Comparison of ENCODE assay signal across 9 cellular contexts in genomic region chr1:236066054-236066453, GRCh38. TPM values are rescaled to one million over a fixed set of nuclear protein-coding genes. Genes with fewer than 3 reads are reported as not detected.
A peak's percentile ranks its signal among the peaks of the same experiment; 100 is the strongest.
DNase-seq lines count a peak whose midpoint lies in the region; ATAC-seq and TF ChIP-seq lines count a peak whose summit lies in the region.
"Had no signal": no experiment of that assay in that cellular context is flagged by ENCODE, and none has a peak within 500 bp of the region (broad histone marks: within the 10 kb centered on the region; RNA-seq: fewer than 3 reads in every experiment).

No MANE protein-coding gene starts in this region.

- H3K4me3 ChIP-seq in ascending aorta (peak overlapping the region in 1 of 2 donors; percentile 77), liver (ENCODE audit: low read depth in 1 of 3, low read length in 3 of 3) (peak overlapping the region in 1 of 3 donors; percentile 69), stomach (peak overlapping the region; percentile 65 to 97 (median 80))

- H3K27me3 ChIP-seq in ascending aorta (no peaks in the 10 kb centered on the region), liver (ENCODE audit: control insufficient read depth in 4 of 4, insufficient read depth in 4 of 4, low read length in 3 of 4) (no peaks in the 10 kb centered on the region), stomach (peaks cover 0 to 23% (median 17%) of the 10 kb centered on the region in 3 donors)

- CTCF ChIA-PET in activated CD4-positive, alpha-beta T cell treated with anti-CD3 and anti-CD28 coated beads for 36 hours (lab: Charles Lee), result no interaction called here

- intact Hi-C loops in activated CD4-positive, alpha-beta T cell treated with anti-CD3 and anti-CD28 coated beads for 36 hours (cut with DNase I, micrococcal nuclease), result no loop called here
- intact Hi-C loops in ascending aorta (cut with DNase I) (loop anchor here (5.0 kb wide), 2 partner anchors 159 to 199 kb away; partner anchors contain the start of gene LYST), stomach (cut with DNase I; ENCODE audit: low total_unique reads) (no loop called here)

- POLR2A ChIA-PET in activated CD4-positive, alpha-beta T cell treated with anti-CD3 and anti-CD28 coated beads for 36 hours (lab: Charles Lee), result no interaction called here

- no peak for ATAC-seq in activated CD4-positive, alpha-beta T cell treated with anti-CD3 and anti-CD28 coated beads for 36 hours
- no peak for ATAC-seq in GM21576 (IDR thresholded peaks at IDR 0.05; ENCODE audit: unreplicated experiment)

- 31% methylated on average over 6 of the region's 6 CpGs for WGBS in liver
- 44 to 66% (median 58%) methylated on average over 6 of the region's 6 CpGs for WGBS in stomach, 5 donors

- peaks cover 5% of the 10 kb centered on the region for H3K36me3 Mint-ChIP-seq in activated CD4-positive, alpha-beta T cell treated with anti-CD3 and anti-CD28 coated beads for 36 hours (ENCODE audit: low read depth)

- TF ChIP-seq POLR2A in stomach (IDR thresholded peaks at IDR 0.05), result no peak

- H3K27ac ChIP-seq in ascending aorta, result peak overlapping the region; percentile 91 to 95
- peak overlapping the region; percentile 93 for H3K27ac ChIP-seq in liver (ENCODE audit: low read depth in 1 of 2, low read length in 2 of 2)
- peak overlapping the region in 4 of 5 donors; percentile 93 to 99 (median 96) for H3K27ac ChIP-seq in stomach

- H3K9me3 Mint-ChIP-seq in activated CD4-positive, alpha-beta T cell treated with anti-CD3 and anti-CD28 coated beads for 36 hours (ENCODE audit: low read depth), result no peaks in the 10 kb centered on the region

- TF ChIP-seq CTCF in ascending aorta (IDR thresholded peaks at IDR 0.05), result no peak
- TF ChIP-seq CTCF in liver (IDR thresholded peaks at IDR 0.05; ENCODE audit: low read depth, low read length, missing input control), result no peak
- TF ChIP-seq CTCF in stomach (IDR thresholded peaks at IDR 0.05), result no peak

- H3K9me3 ChIP-seq in ascending aorta, result peaks cover 6% of the 10 kb centered on the region in 2 donors
- H3K9me3 ChIP-seq in liver (ENCODE audit: control insufficient read depth in 4 of 4, low read length in 3 of 4), result peaks cover 2 to 5% (median 3%) of the 10 kb centered on the region in 4 donors
- peaks cover 0 to 10% (median 3%) of the 10 kb centered on the region in 4 donors for H3K9me3 ChIP-seq in stomach

- H3K4me1 Mint-ChIP-seq in activated CD4-positive, alpha-beta T cell treated with anti-CD3 and anti-CD28 coated beads for 36 hours, result peaks cover 22% of the 10 kb centered on the region

- TF ChIP-seq RAD21 in liver (IDR thresholded peaks at IDR 0.05), result no peak

- peaks cover 37% of the 10 kb centered on the region for H3K27me3 Mint-ChIP-seq in activated CD4-positive, alpha-beta T cell treated with anti-CD3 and anti-CD28 coated beads for 36 hours

- peak overlapping the region in 1 of 2 donors; percentile 75 for H3K9ac ChIP-seq in liver (ENCODE audit: low read depth in 1 of 2, low read length in 2 of 2)

- peak overlapping the region; percentile 4 for H3K4me3 Mint-ChIP-seq in activated CD4-positive, alpha-beta T cell treated with anti-CD3 and anti-CD28 coated beads for 36 hours

- H3K36me3 ChIP-seq in ascending aorta, result no peaks in the 10 kb centered on the region
- peaks cover 0 to 2% (median under 1%) of the 10 kb centered on the region in 4 donors for H3K36me3 ChIP-seq in liver (ENCODE audit: control insufficient read depth in 4 of 4, insufficient read depth in 3 of 4, low read depth in 1 of 4, low read length in 3 of 4)
- no peaks in the 10 kb centered on the region for H3K36me3 ChIP-seq in stomach

- TF ChIP-seq EP300 in stomach (IDR thresholded peaks at IDR 0.05), result peak; percentile 85

- DNase-seq in activated CD4-positive, alpha-beta T cell treated with anti-CD3 and anti-CD28 coated beads for 36 hours, result no peak
- DNase-seq in activated CD4-positive, alpha-beta T cell treated with anti-CD3 and anti-CD28 coated beads, Interleukin-2, amount 50 U/mL, for 1 hour, result no peak
- DNase-seq in ascending aorta (ENCODE audit: low spot score in 2 of 2) (no peak), stomach (no peak), DMS 273 (lab: John Stamatoyannopoulos, UW; ENCODE audit: unreplicated experiment) (no peak), NCI-H1105 treated with DMSO at 0.1 percent for 48 hours (lab: John Stamatoyannopoulos, UW) (no peak)
- DNase-seq: cortex of kidney had no signal

- H3K4me1 ChIP-seq in ascending aorta (peaks cover 0 to 15% of the 10 kb centered on the region in 2 donors), liver (ENCODE audit: control insufficient read depth in 4 of 4, insufficient read depth in 4 of 4, low read length in 3 of 4) (peaks cover 4 to 34% (median 13%) of the 10 kb centered on the region in 4 donors), stomach (peaks cover 6 to 46% (median 30%) of the 10 kb centered on the region in 4 donors)

- H3K27ac Mint-ChIP-seq in activated CD4-positive, alpha-beta T cell treated with anti-CD3 and anti-CD28 coated beads for 36 hours, result no peak overlapping the region

TF ChIP-seq in liver, 16 proteins besides CTCF, POLR2A, EP300 and RAD21:
- TF ChIP-seq RXRA (IDR thresholded peaks at IDR 0.05), result peak; percentile 51 to 60
- no peak for TF ChIP-seq HNF4A (conservative IDR thresholded peaks at IDR 0.05)
- peak; percentile 68 for TF ChIP-seq NR2F2 (IDR thresholded peaks at IDR 0.05)
- no peak for TF ChIP-seq EGR1 (IDR thresholded peaks at IDR 0.05; ENCODE audit: low read depth in 2 of 2)
- TF ChIP-seq TAF1 (conservative IDR thresholded peaks at IDR 0.05), result no peak
- no peak for TF ChIP-seq GABPA (IDR thresholded peaks at IDR 0.05 in 1 of 2, conservative IDR thresholded peaks at IDR 0.05 in 1 of 2)
- TF ChIP-seq, protein P1, sequence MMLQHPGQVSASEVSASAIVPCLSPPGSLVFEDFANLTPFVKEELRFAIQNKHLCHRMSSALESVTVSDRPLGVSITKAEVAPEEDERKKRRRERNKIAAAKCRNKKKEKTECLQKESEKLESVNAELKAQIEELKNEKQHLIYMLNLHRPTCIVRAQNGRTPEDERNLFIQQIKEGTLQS (IDR thresholded peaks at IDR 0.05), result no peak
- no peak for TF ChIP-seq HNF4G (IDR thresholded peaks at IDR 0.05)
- TF ChIP-seq JUND (IDR thresholded peaks at IDR 0.05), result peak in 1 of 2 donors; percentile 16
- TF ChIP-seq MAX (IDR thresholded peaks at IDR 0.05), result no peak
- peak; percentile 8 for TF ChIP-seq ZBTB33 (IDR thresholded peaks at IDR 0.05)
- peak; percentile 31 for TF ChIP-seq SP1 (IDR thresholded peaks at IDR 0.05)

RNA-seq across cellular contexts. Expression of gene NID1, which starts 1.2 kb away (rescaled TPM):
- total RNA-seq in activated CD4-positive, alpha-beta T cell treated with anti-CD3 and anti-CD28 coated beads for 36 hours, result under 1 TPM; 0.07 to 0.14 TPM
- total RNA-seq in ascending aorta, result 172 TPM
- 10 to 100 TPM; 65.3 to 90.1 TPM for total RNA-seq in liver
- 10 to 100 TPM; 21.2 to 45.1 TPM for polyA plus RNA-seq in liver
- total RNA-seq in stomach, result 100 to 1,000 TPM in 1 of 5 donors, 10 to 100 TPM in 4; 85.5 to 214 (median 95.1) TPM
- 10 to 100 TPM; 21.4 to 32.7 (median 21.6) TPM for polyA plus RNA-seq in stomach

Comparison
In these comparisons a context has a peak if more than half of its experiments do, and no peak if none do; other contexts are left out.
1. RNA of gene NID1, which starts 1.2 kb away (total RNA-seq): 172 TPM in ascending aorta (single experiment), 85.5 to 214 TPM in stomach and 65.3 to 90.1 TPM in liver; 0.07 to 0.14 TPM in activated CD4-positive, alpha-beta T cell treated with anti-CD3 and anti-CD28 coated beads for 36 hours; every median in the first group is over 10 times any median in the second.
2. Peak in every context shown above with its lines, with median percentiles within 50 percentile points of each other: H3K27ac ChIP-seq.